In genomic region chr10:77247076-77247561, GRCh38 we compare ENCODE assay signal across 11 cellular contexts.
DNase-seq lines count a peak whose midpoint lies in the region; ATAC-seq, FAIRE-seq and TF ChIP-seq lines count a peak whose summit lies in the region.
"Had no signal": no experiment of that assay in that cellular context is flagged by ENCODE, and none has a peak within 500 bp of the region (broad histone marks: within the 10 kb centered on the region; RNA-seq: fewer than 3 reads in every experiment).

No MANE protein-coding gene starts in this region.

- peak; percentile 9 for FAIRE-seq in pancreas (lab: Jason Lieb, UNC)

- peaks cover 21 to 100% (median 33%) of the 10 kb centered on the region in 3 donors for H3K4me1 ChIP-seq in gastroesophageal sphincter
- H3K4me1 ChIP-seq in pancreas, result peaks cover 0 to 15% (median 5%) of the 10 kb centered on the region in 3 donors

- DNase-seq in ELF-1 (ENCODE audit: low read depth, low spot score) (peak; percentile 13), SW480 (ENCODE audit: low spot score) (peak; percentile 23), pancreas (peak in 2 of 6 donors; percentile 19 to 34), NCI-H1694 treated with DMSO at 0.1 percent for 48 hours (lab: John Stamatoyannopoulos, UW) (no peak)
- DNase-seq in activated T-cell treated with anti-CD3 and anti-CD28 coated beads, Interleukin-2, amount 50 U/mL, for 72 hours, result no peak
- no peak for DNase-seq in activated T-cell treated with anti-CD3 and anti-CD28 coated beads, Interleukin-2, amount 50 U/mL, for 24 hours
- DNase-seq: activated CD4-positive, alpha-beta T cell treated with anti-CD3 and anti-CD28 coated beads, Interleukin-2, amount 10 ng/mL, durations not matched to agents 7 days and 5 days; Karpas-422 had no signal

- H3K4me3 ChIP-seq in gastroesophageal sphincter (no peak overlapping the region), pancreas (no peak overlapping the region)
- H3K4me3 ChIP-seq: cardiac muscle cell had no signal

- H3K9me3 Mint-ChIP-seq in activated T-cell treated with anti-CD3 and anti-CD28 coated beads, Interleukin-2, amount 50 U/mL, for 72 hours, result no peaks in the 10 kb centered on the region
- H3K9me3 Mint-ChIP-seq in activated T-cell treated with anti-CD3 and anti-CD28 coated beads, Interleukin-2, amount 50 U/mL, for 24 hours, result no peaks in the 10 kb centered on the region
- H3K9me3 Mint-ChIP-seq: activated CD4-positive, alpha-beta T cell treated with anti-CD3 and anti-CD28 coated beads, Interleukin-2, amount 10 ng/mL, durations not matched to agents 7 days and 5 days had no signal

- ATAC-seq in gastroesophageal sphincter (peak; percentile 25), pancreas (peak; percentile 51 to 79 (median 66)), HG03097 (IDR thresholded peaks at IDR 0.05; ENCODE audit: low FRiP score, unreplicated experiment) (no peak)
- ATAC-seq in activated T-cell treated with anti-CD3 and anti-CD28 coated beads, Interleukin-2, amount 50 U/mL, for 72 hours (replicated peaks in 1 of 2), result no peak

- H3K27me3 ChIP-seq in gastroesophageal sphincter (no peaks in the 10 kb centered on the region), pancreas (no peaks in the 10 kb centered on the region)

- H3K36me3 Mint-ChIP-seq in activated T-cell treated with anti-CD3 and anti-CD28 coated beads, Interleukin-2, amount 50 U/mL, for 72 hours (ENCODE audit: insufficient read depth in 2 of 2), result no peaks in the 10 kb centered on the region
- no peaks in the 10 kb centered on the region for H3K36me3 Mint-ChIP-seq in activated T-cell treated with anti-CD3 and anti-CD28 coated beads, Interleukin-2, amount 50 U/mL, for 24 hours (ENCODE audit: low read depth)

- 31 to 54% methylated on average over 5 to 7 of the region's 7 CpGs for WGBS in gastroesophageal sphincter (ENCODE audit: low coverage in 1 of 2), 2 donors
- WGBS in pancreas, 2 donors, result 44 to 48% methylated on average over 7 of the region's 7 CpGs

- H3K27ac Mint-ChIP-seq in activated T-cell treated with anti-CD3 and anti-CD28 coated beads, Interleukin-2, amount 50 U/mL, for 72 hours, result no peak overlapping the region
- H3K27ac Mint-ChIP-seq in activated T-cell treated with anti-CD3 and anti-CD28 coated beads, Interleukin-2, amount 50 U/mL, for 24 hours, result no peak overlapping the region
- H3K27ac Mint-ChIP-seq: activated CD4-positive, alpha-beta T cell treated with anti-CD3 and anti-CD28 coated beads, Interleukin-2, amount 10 ng/mL, durations not matched to agents 7 days and 5 days had no signal

- H3K27ac ChIP-seq in gastroesophageal sphincter (peak overlapping the region; percentile 80 to 86 (median 81)), pancreas (peak overlapping the region in 2 of 4 donors; percentile 29 to 56)
- H3K27ac ChIP-seq: cardiac muscle cell had no signal

- peaks cover 6% of the 10 kb centered on the region for H3K4me1 Mint-ChIP-seq in activated T-cell treated with anti-CD3 and anti-CD28 coated beads, Interleukin-2, amount 50 U/mL, for 72 hours (ENCODE audit: low read depth)
- H3K4me1 Mint-ChIP-seq in activated T-cell treated with anti-CD3 and anti-CD28 coated beads, Interleukin-2, amount 50 U/mL, for 24 hours (ENCODE audit: low read depth), result peaks cover 3% of the 10 kb centered on the region
- H3K4me1 Mint-ChIP-seq: activated CD4-positive, alpha-beta T cell treated with anti-CD3 and anti-CD28 coated beads, Interleukin-2, amount 10 ng/mL, durations not matched to agents 7 days and 5 days had no signal

- no peaks in the 10 kb centered on the region for H3K27me3 Mint-ChIP-seq in activated T-cell treated with anti-CD3 and anti-CD28 coated beads, Interleukin-2, amount 50 U/mL, for 72 hours (ENCODE audit: low read depth)
- H3K27me3 Mint-ChIP-seq in activated T-cell treated with anti-CD3 and anti-CD28 coated beads, Interleukin-2, amount 50 U/mL, for 24 hours, result no peaks in the 10 kb centered on the region

- H3K9me3 ChIP-seq in gastroesophageal sphincter (no peaks in the 10 kb centered on the region), pancreas (no peaks in the 10 kb centered on the region)

- intact Hi-C loops in pancreas (cut with DNase I), result no loop called here

- H3K36me3 ChIP-seq in gastroesophageal sphincter, result no peaks in the 10 kb centered on the region
- H3K36me3 ChIP-seq in pancreas, result no peaks in the 10 kb centered on the region
- H3K36me3 ChIP-seq: cardiac muscle cell had no signal

- TF ChIP-seq EP300 in gastroesophageal sphincter (IDR thresholded peaks at IDR 0.05), result no peak

- TF ChIP-seq CTCF in gastroesophageal sphincter (IDR thresholded peaks at IDR 0.05) (no peak), pancreas (IDR thresholded peaks at IDR 0.05) (no peak)

- no peak for TF ChIP-seq POLR2A in gastroesophageal sphincter (IDR thresholded peaks at IDR 0.05)

- H3K4me3 Mint-ChIP-seq in activated T-cell treated with anti-CD3 and anti-CD28 coated beads, Interleukin-2, amount 50 U/mL, for 72 hours, result no peak overlapping the region
- no peak overlapping the region for H3K4me3 Mint-ChIP-seq in activated T-cell treated with anti-CD3 and anti-CD28 coated beads, Interleukin-2, amount 50 U/mL, for 24 hours
- H3K4me3 Mint-ChIP-seq: activated CD4-positive, alpha-beta T cell treated with anti-CD3 and anti-CD28 coated beads, Interleukin-2, amount 10 ng/mL, durations not matched to agents 7 days and 5 days had no signal

Comparison
In these comparisons a context has a peak if more than half of its experiments do, and no peak if none do; other contexts are left out.
1. DNase-seq: peak in ELF-1 (single experiment) and SW480 (single experiment); none in activated T-cell treated with anti-CD3 and anti-CD28 coated beads, Interleukin-2, amount 50 U/mL, for 72 hours (0 of 2), NCI-H1694 treated with DMSO at 0.1 percent for 48 hours (single experiment) and activated T-cell treated with anti-CD3 and anti-CD28 coated beads, Interleukin-2, amount 50 U/mL, for 24 hours (single experiment).
2. ATAC-seq: peak in gastroesophageal sphincter (single experiment) and pancreas (4 of 4); none in activated T-cell treated with anti-CD3 and anti-CD28 coated beads, Interleukin-2, amount 50 U/mL, for 72 hours (0 of 2) and HG03097 (single experiment).